1 cellular context compared by ENCODE assay signal in genomic region chr7:144827581-144828139, GRCh38.
TF ChIP-seq lines count a peak whose summit lies in the region.

No MANE protein-coding gene starts in this region.

TF ChIP-seq in Ishikawa, 13 proteins besides CTCF, POLR2A, EP300 and RAD21:
- TF ChIP-seq REST (IDR thresholded peaks at IDR 0.05; ENCODE audit: low read depth): no peak
- no peak for TF ChIP-seq CEBPB (IDR thresholded peaks at IDR 0.05)
- TF ChIP-seq EGR1 (IDR thresholded peaks at IDR 0.05): no peak
- peak; percentile 69 for TF ChIP-seq NFIC (IDR thresholded peaks at IDR 0.05)
